In the genomic region with DNA sequence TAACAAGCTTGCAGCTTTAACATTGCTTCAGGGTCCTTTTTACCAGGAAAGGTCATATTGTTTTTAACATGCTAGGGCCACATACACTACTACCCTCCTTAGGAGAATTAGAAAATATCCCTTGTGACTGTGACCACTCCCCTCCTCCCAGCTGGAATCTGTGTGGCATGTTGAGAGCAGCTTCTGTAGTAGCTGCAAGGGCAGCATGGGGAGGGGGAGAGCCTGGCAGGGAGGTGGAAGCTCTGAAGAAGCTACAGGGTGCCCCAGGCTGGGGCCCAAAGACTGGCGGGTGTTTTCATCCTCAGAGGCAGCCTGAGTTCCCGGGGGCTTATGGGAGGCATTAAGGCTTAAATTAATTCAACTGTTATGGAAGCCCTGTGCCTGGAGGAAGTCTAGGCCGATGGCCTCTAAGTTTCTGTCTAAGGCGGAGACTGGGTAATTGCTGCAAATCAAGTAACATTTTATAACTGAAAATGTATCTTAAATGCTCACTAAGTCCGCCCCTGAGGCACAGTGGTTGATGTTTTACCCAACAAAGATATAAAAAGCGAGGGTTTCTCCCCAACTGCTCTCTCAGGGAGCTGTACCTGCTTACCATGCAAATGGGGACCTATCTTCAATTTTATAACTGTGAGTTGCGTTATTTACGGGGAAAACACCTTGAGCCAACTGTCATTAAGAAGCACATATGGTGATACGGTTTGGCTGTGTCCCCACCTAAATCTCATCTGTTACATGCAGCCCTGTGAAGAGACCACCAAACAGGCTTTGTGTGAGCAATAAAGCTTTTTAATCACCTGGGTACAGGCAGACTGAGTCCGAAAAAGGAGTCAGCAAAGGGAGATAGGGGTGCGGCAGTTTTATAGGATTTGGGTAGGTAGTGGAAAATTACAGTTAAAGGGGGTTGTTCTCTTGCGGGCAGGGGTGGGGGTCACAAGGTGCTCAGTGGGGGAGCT, we compare ENCODE assay signal across 8 cellular contexts. TPM values are rescaled to one million over a fixed set of nuclear protein-coding genes. Genes with fewer than 3 reads are reported as not detected.
DNase-seq lines count a peak whose midpoint lies in the region; ATAC-seq, FAIRE-seq and TF ChIP-seq lines count a peak whose summit lies in the region.

No MANE protein-coding gene starts in this region.

- TF ChIP-seq CTCF in CD8-positive, alpha-beta T cell (IDR thresholded peaks at IDR 0.05) = no peak
- TF ChIP-seq CTCF in ascending aorta (IDR thresholded peaks at IDR 0.05) = no peak

- peaks cover 28% of the 10 kb centered on the region for H3K4me1 Mint-ChIP-seq in CD8-positive, alpha-beta T cell (ENCODE audit: low read depth)

- CTCF ChIA-PET in CD8-positive, alpha-beta T cell (lab: Charles Lee) = no interaction called here

- H3K27ac ChIP-seq in CD8-positive, alpha-beta T cell (ENCODE audit: low read depth, low read length) = no peak overlapping the region
- no peak overlapping the region for H3K27ac ChIP-seq in ascending aorta

- no peak for DNase-seq in CD8-positive, alpha-beta T cell
- no peak for DNase-seq in GM19239 (ENCODE audit: insufficient read length, low spot score)
- DNase-seq in astrocyte of the hippocampus (ENCODE audit: low read depth, low spot score) = peak; percentile 10
- DNase-seq in stimulated activated CD4-positive, alpha-beta T cell treated with anti-CD3 and anti-CD28 coated beads, Interleukin-4, amount 100 ng/mL, for 24 hours = no peak
- no peak for DNase-seq in ascending aorta (ENCODE audit: low spot score in 2 of 2)
- DNase-seq in NCI-H187 (lab: John Stamatoyannopoulos, UW) = no peak
- no peak for DNase-seq in kidney glomerular epithelial cell (lab: John Stamatoyannopoulos, UW)

- H3K4me1 ChIP-seq in CD8-positive, alpha-beta T cell (ENCODE audit: insufficient read depth, low read length) = no peaks in the 10 kb centered on the region
- H3K4me1 ChIP-seq in ascending aorta = no peaks in the 10 kb centered on the region

- no peaks in the 10 kb centered on the region for H3K27me3 ChIP-seq in CD8-positive, alpha-beta T cell (ENCODE audit: insufficient read depth, low read length)
- no peaks in the 10 kb centered on the region for H3K27me3 ChIP-seq in ascending aorta

- H3K4me3 ChIP-seq in CD8-positive, alpha-beta T cell (ENCODE audit: low read depth, low read length) = no peak overlapping the region
- H3K4me3 ChIP-seq in ascending aorta = no peak overlapping the region

- ATAC-seq in CD8-positive, alpha-beta T cell = no peak
- peak; percentile 73 for ATAC-seq in HG03095 (IDR thresholded peaks at IDR 0.05; ENCODE audit: unreplicated experiment)

- H3K27me3 Mint-ChIP-seq in CD8-positive, alpha-beta T cell (ENCODE audit: low read depth) = no peaks in the 10 kb centered on the region

- peaks cover 16% of the 10 kb centered on the region for H3K36me3 Mint-ChIP-seq in CD8-positive, alpha-beta T cell

- FAIRE-seq in GM19239 (lab: Jason Lieb, UNC) = peak; percentile 99

- no peaks in the 10 kb centered on the region for H3K36me3 ChIP-seq in CD8-positive, alpha-beta T cell (ENCODE audit: insufficient read depth, low read length)
- H3K36me3 ChIP-seq in ascending aorta = peaks cover 0 to 6% of the 10 kb centered on the region in 2 donors

- peak overlapping the region; percentile 79 for H3K27ac Mint-ChIP-seq in CD8-positive, alpha-beta T cell

- no peaks in the 10 kb centered on the region for H3K9me3 Mint-ChIP-seq in CD8-positive, alpha-beta T cell

- H3K9me3 ChIP-seq in CD8-positive, alpha-beta T cell (ENCODE audit: low read length) = no peaks in the 10 kb centered on the region
- no peaks in the 10 kb centered on the region for H3K9me3 ChIP-seq in ascending aorta

- POLR2A ChIA-PET in CD8-positive, alpha-beta T cell (lab: Charles Lee) = no interaction called here

- intact Hi-C loops in CD8-positive, alpha-beta T cell (cut with DNase I, micrococcal nuclease) = no loop called here
- intact Hi-C loops in ascending aorta (cut with DNase I) = no loop called here

- no peak overlapping the region for H3K4me3 Mint-ChIP-seq in CD8-positive, alpha-beta T cell

RNA-seq across cellular contexts. Expression of gene STS, which starts 37.4 kb away (rescaled TPM):
- total RNA-seq in CD8-positive, alpha-beta T cell = under 1 TPM; 0.57 to 0.78 TPM
- 7.2 TPM for total RNA-seq in ascending aorta

RNA-seq across cellular contexts. Expression of gene PUDP, which starts 37.8 kb away (rescaled TPM):
- total RNA-seq in CD8-positive, alpha-beta T cell = 1 to 10 TPM; 1.8 to 2.4 TPM
- 1.7 TPM for total RNA-seq in ascending aorta
